18 cellular contexts compared by ENCODE assay signal in the genomic region with DNA sequence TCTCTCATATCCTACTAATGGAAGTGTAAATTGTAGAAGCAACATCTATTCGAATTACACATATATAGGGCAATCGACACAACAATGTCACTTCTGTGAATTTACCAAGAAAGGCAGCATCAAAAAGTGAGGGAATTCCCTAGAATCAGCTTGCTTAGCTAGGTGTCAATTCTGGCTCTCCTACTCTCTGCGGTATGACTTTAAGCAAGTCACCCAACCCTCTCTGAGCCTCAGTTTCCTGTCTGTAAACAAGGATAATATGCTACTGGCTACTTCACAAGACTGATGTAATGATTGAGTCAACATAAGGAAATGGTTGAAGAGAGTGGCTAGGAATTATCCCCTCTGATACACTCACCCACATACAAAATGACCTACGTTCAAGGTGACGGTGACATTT. TPM values are rescaled to one million over a fixed set of nuclear protein-coding genes. Genes with fewer than 3 reads are reported as not detected.
A peak's percentile ranks its signal among the peaks of the same experiment; 100 is the strongest.
DNase-seq lines count a peak whose midpoint lies in the region; ATAC-seq and FAIRE-seq lines count a peak whose summit lies in the region.
"Had no signal": no experiment of that assay in that cellular context is flagged by ENCODE, and none has a peak within 500 bp of the region (broad histone marks: within the 10 kb centered on the region; RNA-seq: fewer than 3 reads in every experiment).

No MANE protein-coding gene starts in this region.

- peaks cover 20% of the 10 kb centered on the region for H3K36me3 Mint-ChIP-seq in CD4-positive, CD25-positive, alpha-beta regulatory T cell
- H3K36me3 Mint-ChIP-seq in T-helper 17 cell (ENCODE audit: low read depth): peaks cover 2% of the 10 kb centered on the region

- no peak for ATAC-seq in CD4-positive, CD25-positive, alpha-beta regulatory T cell (ENCODE audit: low read depth in 2 of 2)
- ATAC-seq in T-helper 17 cell: peak; percentile 66
- ATAC-seq in esophagus mucosa: peak; percentile 57
- ATAC-seq in HG03159 (IDR thresholded peaks at IDR 0.05; ENCODE audit: unreplicated experiment): no peak

- no peak overlapping the region for H3K27ac ChIP-seq in CD4-positive, CD25-positive, alpha-beta regulatory T cell (ENCODE audit: insufficient read depth, low read length, poor library complexity, severe bottlenecking)
- H3K27ac ChIP-seq: testis had no signal

- H3K4me1 ChIP-seq in CD4-positive, CD25-positive, alpha-beta regulatory T cell (ENCODE audit: control insufficient read depth, insufficient read depth, low read length, poor library complexity, severe bottlenecking): peaks cover 29% of the 10 kb centered on the region
- H3K4me1 ChIP-seq: testis had no signal

- no peaks in the 10 kb centered on the region for H3K27me3 Mint-ChIP-seq in CD4-positive, CD25-positive, alpha-beta regulatory T cell
- H3K27me3 Mint-ChIP-seq in T-helper 17 cell: no peaks in the 10 kb centered on the region

- H3K9me3 Mint-ChIP-seq in CD4-positive, CD25-positive, alpha-beta regulatory T cell: no peaks in the 10 kb centered on the region

- H3K27ac Mint-ChIP-seq in CD4-positive, CD25-positive, alpha-beta regulatory T cell: peak overlapping the region in 1 of 3 donors; percentile 28
- peak overlapping the region; percentile 90 for H3K27ac Mint-ChIP-seq in T-helper 17 cell

- peaks cover 27 to 83% (median 66%) of the 10 kb centered on the region in 4 donors for H3K4me1 Mint-ChIP-seq in CD4-positive, CD25-positive, alpha-beta regulatory T cell
- H3K4me1 Mint-ChIP-seq in T-helper 17 cell: peaks cover 54% of the 10 kb centered on the region

- H3K27me3 ChIP-seq in CD4-positive, CD25-positive, alpha-beta regulatory T cell (ENCODE audit: control insufficient read depth, insufficient read depth, low read length): no peaks in the 10 kb centered on the region
- H3K27me3 ChIP-seq: BE2C, esophagus squamous epithelium, testis had no signal

- peak; percentile 66 for FAIRE-seq in GM18507 (lab: Jason Lieb, UNC)
- FAIRE-seq in urothelium cell line (lab: Jason Lieb, UNC): no peak

- peak overlapping the region; percentile 30 for H3K4me3 ChIP-seq in CD4-positive, CD25-positive, alpha-beta regulatory T cell (ENCODE audit: low read depth, low read length)
- H3K4me3 ChIP-seq: esophagus squamous epithelium, testis had no signal

- peaks cover 4% of the 10 kb centered on the region for H3K36me3 ChIP-seq in CD4-positive, CD25-positive, alpha-beta regulatory T cell (ENCODE audit: control insufficient read depth, insufficient read depth, low read length)
- H3K36me3 ChIP-seq: BE2C had no signal

- H3K9me3 ChIP-seq in CD4-positive, CD25-positive, alpha-beta regulatory T cell (ENCODE audit: control insufficient read depth in 2 of 2, low read length in 2 of 2): no peaks in the 10 kb centered on the region
- H3K9me3 ChIP-seq in T-helper 17 cell (ENCODE audit: control insufficient read depth, low read length, poor library complexity, severe bottlenecking): no peaks in the 10 kb centered on the region
- H3K9me3 ChIP-seq: BE2C, esophagus squamous epithelium, testis had no signal

- peak in 1 of 3 donors; percentile 16 for DNase-seq in CD4-positive, CD25-positive, alpha-beta regulatory T cell
- DNase-seq in GM18507 (ENCODE audit: extremely low spot score, insufficient read length, low read depth) (no peak), T-helper 17 cell (no peak), urothelium cell line (ENCODE audit: low spot score) (no peak), HK-2 (ENCODE audit: unreplicated experiment) (no peak), NCI-H82 (lab: John Stamatoyannopoulos, UW) (no peak)
- DNase-seq: activated CD4-positive, CD25-positive, alpha-beta regulatory T cell treated with anti-CD3 and anti-CD28 coated beads, Interleukin-2, amount 50 U/mL, for 72 hours; BE2C; dermis blood vessel endothelial cell; DMS79 treated with DMSO at 0.1 percent for 48 hours; esophagus squamous epithelium; head of caudate nucleus; islet precursor cell; NCI-H526 treated with DMSO at 0.1 percent for 48 hours; SW 1271; testis had no signal

- H3K4me3 Mint-ChIP-seq in CD4-positive, CD25-positive, alpha-beta regulatory T cell: peak overlapping the region in 2 of 4 donors; percentile 21 to 43
- peak overlapping the region; percentile 41 for H3K4me3 Mint-ChIP-seq in T-helper 17 cell

RNA-seq across cellular contexts. Expression of a gene that starts 19.4 kb away (rescaled TPM):
- 24.8 TPM for total RNA-seq in CD4-positive, CD25-positive, alpha-beta regulatory T cell
- 1 to 10 TPM; 4.4 to 5.1 (median 4.8) TPM for polyA plus RNA-seq in CD4-positive, CD25-positive, alpha-beta regulatory T cell
- total RNA-seq in T-helper 17 cell (10 to 100 TPM; 25.3 to 27.0 TPM), esophagus mucosa (56.8 TPM)

Comparison
In these comparisons a context has a peak if more than half of its experiments do, and no peak if none do; other contexts are left out.
1. ATAC-seq: peak in T-helper 17 cell (single experiment) and esophagus mucosa (single experiment); none in CD4-positive, CD25-positive, alpha-beta regulatory T cell (0 of 2) and HG03159 (single experiment).